15 cellular contexts compared by ENCODE assay signal in the genomic region with DNA sequence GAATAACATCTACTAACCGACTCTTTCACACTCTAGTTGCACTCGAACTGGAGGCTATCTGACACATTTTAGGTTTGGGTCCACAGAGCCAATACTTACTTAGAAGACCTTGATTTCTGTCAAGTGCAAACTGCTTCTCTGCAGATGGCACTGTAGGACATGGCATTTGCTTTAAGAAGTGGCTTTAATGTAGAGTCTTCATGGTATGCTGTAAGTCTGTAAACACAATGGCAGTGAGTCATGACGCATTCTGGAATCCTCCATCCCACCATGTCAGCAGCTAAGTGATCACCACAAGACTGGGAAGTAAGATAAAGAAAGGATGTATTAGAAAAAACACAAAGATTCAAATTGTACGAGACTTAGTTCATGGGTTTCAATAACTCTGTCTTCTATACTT.
DNase-seq lines count a peak whose midpoint lies in the region; ATAC-seq and TF ChIP-seq lines count a peak whose summit lies in the region.
"Had no signal": no experiment of that assay in that cellular context is flagged by ENCODE, and none has a peak within 500 bp of the region (broad histone marks: within the 10 kb centered on the region; RNA-seq: fewer than 3 reads in every experiment).

No MANE protein-coding gene starts in this region.

- peak; percentile 16 for DNase-seq in COLO829 (ENCODE audit: low spot score)
- DNase-seq in HT-29 (ENCODE audit: low spot score): peak; percentile 32
- peak; percentile 50 for DNase-seq in astrocyte of the hippocampus (ENCODE audit: low read depth, low spot score)
- peak; percentile 25 for DNase-seq in iPS DF 19.7 (ENCODE audit: low read depth, low spot score)
- no peak for DNase-seq in NCI-H2081 (lab: John Stamatoyannopoulos, UW)
- DNase-seq in GM13976 (ENCODE audit: low spot score): no peak
- DNase-seq: COR-L47, heart left ventricle, NCI-H1092 treated with DMSO at 0.1 percent for 48 hours, Peyer's patch, tibial artery had no signal

- TF ChIP-seq CTCF in GM13976 (IDR thresholded peaks at IDR 0.05; ENCODE audit: borderline replicate concordance, control extremely low read depth, extremely low read depth, insufficient read depth, missing control alignments): no peak

- in situ Hi-C loops in GM13976 (cut with MboI; ENCODE audit: low sequenced_read_pairs, unreplicated experiment): no loop called here

- no peak for ATAC-seq in GM19452 (IDR thresholded peaks at IDR 0.05; ENCODE audit: unreplicated experiment)
- no peak for ATAC-seq in GM21825 (IDR thresholded peaks at IDR 0.05; ENCODE audit: unreplicated experiment)
- ATAC-seq: activated T-helper 17 cell treated with anti-CD3 and anti-CD28 coated beads, Interleukin-2, amount 50 U/mL, for 72 hours; heart left ventricle; mucosa of descending colon had no signal

Comparison
In these comparisons a context has a peak if more than half of its experiments do, and no peak if none do; other contexts are left out.
1. DNase-seq: peak in COLO829 (single experiment), HT-29 (single experiment), astrocyte of the hippocampus (single experiment) and iPS DF 19.7 (single experiment); none in NCI-H2081 (0 of 2) and GM13976 (single experiment).